Comparison of ENCODE assay signal across 11 cellular contexts in the genomic region with DNA sequence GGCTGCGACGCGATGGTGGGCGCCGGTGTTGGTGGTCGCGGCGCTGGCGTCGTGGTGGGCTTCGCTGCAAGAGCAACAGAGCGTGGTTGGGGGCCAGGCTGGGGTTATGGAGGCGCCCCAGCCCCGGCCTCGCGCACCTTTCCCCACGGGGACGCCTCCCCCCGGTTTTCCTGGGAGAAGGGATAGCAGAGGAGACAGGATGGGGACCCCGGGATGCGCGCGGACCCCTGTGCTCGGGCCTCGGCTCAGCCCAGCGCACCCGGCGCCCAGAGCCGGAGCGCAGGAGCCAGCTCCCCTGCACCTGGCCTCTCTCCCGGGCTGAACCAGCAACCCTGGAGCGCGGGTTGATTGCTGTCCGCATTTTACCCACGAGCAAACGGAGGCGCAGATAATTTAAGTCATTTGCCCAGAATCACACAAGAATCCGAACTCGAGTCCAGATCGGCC. TPM values are rescaled to one million over a fixed set of nuclear protein-coding genes. Genes with fewer than 3 reads are reported as not detected.
DNase-seq lines count a peak whose midpoint lies in the region; ATAC-seq, FAIRE-seq and TF ChIP-seq lines count a peak whose summit lies in the region.
"Had no signal": no experiment of that assay in that cellular context is flagged by ENCODE, and none has a peak within 500 bp of the region (broad histone marks: within the 10 kb centered on the region; RNA-seq: fewer than 3 reads in every experiment).

No MANE protein-coding gene starts in this region.

- no peak overlapping the region for H2BK12ac ChIP-seq in H1 (ENCODE audit: low read depth, low read length)

- no peaks in the 10 kb centered on the region for H3K79me2 ChIP-seq in H1 (ENCODE audit: control insufficient read depth in 1 of 2, insufficient read depth in 2 of 2, low read length in 2 of 2)
- H3K79me2 ChIP-seq in osteoblast (ENCODE audit: insufficient read depth, low read length), result no peaks in the 10 kb centered on the region

- H4K20me1 ChIP-seq in H1 (replicated peaks in 1 of 2; ENCODE audit: control insufficient read depth in 1 of 2, insufficient read depth in 2 of 2, low read length in 2 of 2) (peaks cover 0 to 10% of the 10 kb centered on the region in 2 experiments), osteoblast (ENCODE audit: insufficient read depth, low read length) (no peaks in the 10 kb centered on the region)

- peak overlapping the region; percentile 29; the same call in 1 of the 2 replicates for H4K8ac ChIP-seq in H1 (ENCODE audit: extremely low read depth, insufficient read depth, low read length)

- TF ChIP-seq POLR2A in H1 (IDR thresholded peaks at IDR 0.05; ENCODE audit: control extremely low read depth in 1 of 2, low read depth in 2 of 2, low read length in 2 of 2) (no peak), GM18505 (IDR thresholded peaks at IDR 0.05; ENCODE audit: borderline replicate concordance, extremely low read depth, insufficient read depth, insufficient read length) (no peak), adrenal gland (IDR thresholded peaks at IDR 0.05) (no peak)

- no peak overlapping the region for H3K4ac ChIP-seq in H1 (replicated peaks; ENCODE audit: insufficient read length, low read depth, low read length)

- no peaks in the 10 kb centered on the region for H3K27me3 Mint-ChIP-seq in CD8-positive, alpha-beta T cell (ENCODE audit: low read depth)

- FAIRE-seq in H1 (lab: Jason Lieb, UNC), result no peak
- FAIRE-seq: HTR-8/SVneo had no signal

- H3K9ac ChIP-seq in HUES6 (ENCODE audit: low read length), result no peak overlapping the region
- no peak overlapping the region for H3K9ac ChIP-seq in H1 (replicated peaks in 1 of 4; ENCODE audit: extremely low read depth in 1 of 4, low read depth in 3 of 4, low read length in 3 of 4)

- no peak overlapping the region for H2AK5ac ChIP-seq in H1 (ENCODE audit: low read depth, low read length)

- H2AFZ ChIP-seq in H1 (ENCODE audit: low read length), result 0 out of 2 replicates have a peak overlapping the region, but pooled peaks have one; percentile 8
- H2AFZ ChIP-seq in osteoblast (ENCODE audit: low read length), result no peak overlapping the region

- no peak for TF ChIP-seq RAD21 in H1 (IDR thresholded peaks at IDR 0.05 in 1 of 2, conservative IDR thresholded peaks at IDR 0.05 in 1 of 2; ENCODE audit: low read depth in 2 of 2, low read length in 2 of 2)

- no peak overlapping the region for H3K14ac ChIP-seq in H1 (ENCODE audit: insufficient read length)

- no peaks in the 10 kb centered on the region for H3K9me3 Mint-ChIP-seq in CD8-positive, alpha-beta T cell

- H2BK20ac ChIP-seq in H1 (ENCODE audit: low read length), result no peak overlapping the region

- no peak overlapping the region for H3K23ac ChIP-seq in H1 (ENCODE audit: insufficient read length)

- H3K23me2 ChIP-seq in H1 (ENCODE audit: low read depth, low read length), result peaks cover 14% of the 10 kb centered on the region

- POLR2A ChIA-PET in CD8-positive, alpha-beta T cell (lab: Charles Lee), result interaction anchor here (1.2 to 9.8 kb wide), 5 partner anchors 18 to 36 kb away, joined by 3 to 184 read pairs (median 7); no protein-coding TSS in a partner anchor
- POLR2A ChIA-PET in H1 (lab: Charles Lee; ENCODE audit: partially characterized antibody), result interaction anchor here (0.9 kb wide), 1 partner anchor 9 kb away, joined by 3 read pairs; no protein-coding TSS in a partner anchor

- peak overlapping the region; percentile 69 to 73 for H3K4me2 ChIP-seq in H1 (ENCODE audit: insufficient read depth in 1 of 2, low read depth in 2 of 2, low read length in 2 of 2)
- no peak overlapping the region for H3K4me2 ChIP-seq in osteoblast (ENCODE audit: insufficient read depth, low read length)

- H3K4me3 ChIP-seq in CD8-positive, alpha-beta T cell (ENCODE audit: low read depth, low read length), result peak overlapping the region; percentile 93
- peak overlapping the region; percentile 44; the same call in 1 of the 2 replicates for H3K4me3 ChIP-seq in HUES6 (ENCODE audit: low read depth, low read length)
- peak overlapping the region in 2 of 4 experiments; percentile 17 to 56; a peak in 7 of 8 replicates for H3K4me3 ChIP-seq in H1 (ENCODE audit: extremely low read depth in 1 of 4, insufficient read depth in 2 of 4, low read depth in 3 of 4, low read length in 4 of 4)
- H3K4me3 ChIP-seq in osteoblast (ENCODE audit: insufficient read depth, low read length), result no peak overlapping the region
- H3K4me3 ChIP-seq in adrenal gland, result peak overlapping the region in 1 of 4 donors; percentile 40

- peak overlapping the region; percentile 99 for H3K27ac Mint-ChIP-seq in CD8-positive, alpha-beta T cell

- H3K56ac ChIP-seq in H1 (replicated peaks; ENCODE audit: insufficient read length, low read depth, low read length), result no peak overlapping the region

- peaks cover 69% of the 10 kb centered on the region for H3K4me1 ChIP-seq in CD8-positive, alpha-beta T cell (ENCODE audit: insufficient read depth, low read length)
- peaks cover 10% of the 10 kb centered on the region for H3K4me1 ChIP-seq in HUES6 (ENCODE audit: control insufficient read depth, insufficient read depth, low read length)
- peaks cover 0 to 9% (median 4%) of the 10 kb centered on the region in 4 experiments; a peak in 5 of 7 replicates for H3K4me1 ChIP-seq in H1 (replicated peaks in 1 of 4; ENCODE audit: control insufficient read depth in 3 of 4, insufficient read depth in 4 of 4, low read length in 3 of 4)
- no peaks in the 10 kb centered on the region for H3K4me1 ChIP-seq in osteoblast (ENCODE audit: insufficient read depth, low read length)
- peaks cover 23 to 42% of the 10 kb centered on the region in 2 donors for H3K4me1 ChIP-seq in adrenal gland (replicated peaks in 1 of 2)

- ATAC-seq in CD8-positive, alpha-beta T cell, result no peak
- ATAC-seq in GM18505 (IDR thresholded peaks at IDR 0.05; ENCODE audit: unreplicated experiment), result no peak

- no peaks in the 10 kb centered on the region for H3K79me1 ChIP-seq in H1 (ENCODE audit: low read depth, low read length)

- TF ChIP-seq EP300 in H1 (IDR thresholded peaks at IDR 0.05; ENCODE audit: borderline replicate concordance in 1 of 2, low read depth in 2 of 2, low read length in 2 of 2), result no peak

- no peaks in the 10 kb centered on the region for H3K9me3 ChIP-seq in CD8-positive, alpha-beta T cell (ENCODE audit: low read length)
- H3K9me3 ChIP-seq in HUES6 (ENCODE audit: control insufficient read depth, insufficient read depth, low read depth, low read length) (no peaks in the 10 kb centered on the region), H1 (ENCODE audit: insufficient read depth in 2 of 2, low read depth in 1 of 2, low read length in 1 of 2) (no peaks in the 10 kb centered on the region; a peak in 1 of 4 replicates), osteoblast (ENCODE audit: low read depth, low read length) (no peaks in the 10 kb centered on the region), adrenal gland (replicated peaks in 1 of 3) (no peaks in the 10 kb centered on the region)

- no peak overlapping the region for H2BK15ac ChIP-seq in H1 (ENCODE audit: low read length)

- H3K4me1 Mint-ChIP-seq in CD8-positive, alpha-beta T cell (ENCODE audit: low read depth), result peaks cover 73% of the 10 kb centered on the region

- peaks cover 59% of the 10 kb centered on the region for H3K36me3 Mint-ChIP-seq in CD8-positive, alpha-beta T cell

- H3K27ac ChIP-seq in CD8-positive, alpha-beta T cell (ENCODE audit: low read depth, low read length), result peak overlapping the region; percentile 95
- no peak overlapping the region for H3K27ac ChIP-seq in HUES6 (ENCODE audit: low read depth, low read length)
- no peak overlapping the region for H3K27ac ChIP-seq in H1 (ENCODE audit: low read depth, low read length)
- no peak overlapping the region for H3K27ac ChIP-seq in osteoblast (ENCODE audit: low read depth, low read length)
- H3K27ac ChIP-seq in adrenal gland, result no peak overlapping the region

- no peak for TF ChIP-seq CTCF in CD8-positive, alpha-beta T cell (IDR thresholded peaks at IDR 0.05)
- TF ChIP-seq CTCF in H1 (IDR thresholded peaks at IDR 0.05; ENCODE audit: control extremely low read depth in 1 of 3, insufficient read depth in 1 of 3, low read depth in 1 of 3, low read length in 3 of 3) (no peak), osteoblast (IDR thresholded peaks at IDR 0.05; ENCODE audit: extremely low read depth, low read depth, low read length) (no peak), GM10266 (IDR thresholded peaks at IDR 0.05; ENCODE audit: control insufficient read depth, insufficient read depth, low read depth, missing control alignments) (no peak), adrenal gland (IDR thresholded peaks at IDR 0.05) (no peak)

- peak overlapping the region; percentile 95 for H3K4me3 Mint-ChIP-seq in CD8-positive, alpha-beta T cell

- H3K27me3 ChIP-seq in CD8-positive, alpha-beta T cell (ENCODE audit: insufficient read depth, low read length), result no peaks in the 10 kb centered on the region
- H3K27me3 ChIP-seq in HUES6 (ENCODE audit: control insufficient read depth, insufficient read depth, low read length) (peaks cover 74% of the 10 kb centered on the region), H1 (replicated peaks in 1 of 4; ENCODE audit: control insufficient read depth in 3 of 4, extremely low read depth in 1 of 4, insufficient read depth in 3 of 4, low read length in 3 of 4) (peaks cover 34 to 53% (median 49%) of the 10 kb centered on the region in 4 experiments), osteoblast (ENCODE audit: insufficient read depth, low read length) (peaks cover 74% of the 10 kb centered on the region), adrenal gland (peaks cover 49% of the 10 kb centered on the region)

- peaks cover 12% of the 10 kb centered on the region for H3K36me3 ChIP-seq in CD8-positive, alpha-beta T cell (ENCODE audit: insufficient read depth, low read length)
- no peaks in the 10 kb centered on the region for H3K36me3 ChIP-seq in HUES6 (ENCODE audit: control insufficient read depth, insufficient read depth, low read length)
- peaks cover 0 to 8% (median 0%) of the 10 kb centered on the region in 4 experiments; a peak in 1 of 8 replicates for H3K36me3 ChIP-seq in H1 (ENCODE audit: control insufficient read depth in 2 of 4, insufficient read depth in 4 of 4, low read length in 3 of 4)
- no peaks in the 10 kb centered on the region for H3K36me3 ChIP-seq in osteoblast (ENCODE audit: insufficient read depth, low read length)
- no peaks in the 10 kb centered on the region for H3K36me3 ChIP-seq in adrenal gland (replicated peaks in 1 of 2)

- intact Hi-C loops in CD8-positive, alpha-beta T cell (cut with DNase I, micrococcal nuclease), result loop anchor here (2.0 to 10.0 kb wide), 6 partner anchors 35 to 755 kb away; partner anchors contain the start of genes CHMP3 (in 1 of the 2), KDM3A (in 1 of the 2) and RNF103 (in 1 of the 2)
- intact Hi-C loops in adrenal gland (cut with DNase I), result no loop called here

- H2BK5ac ChIP-seq in H1 (ENCODE audit: low read depth, low read length), result no peak overlapping the region

- no peak overlapping the region for H4K91ac ChIP-seq in H1 (replicated peaks; ENCODE audit: insufficient read length, low read length)

- H3K18ac ChIP-seq in H1 (ENCODE audit: extremely low read depth, low read length), result no peak overlapping the region

- DNase-seq in CD8-positive, alpha-beta T cell, result peak in 1 of 7 experiments; percentile 66
- no peak for DNase-seq in H1 (ENCODE audit: low read depth in 1 of 2, low spot score in 2 of 2)
- peak; percentile 29 for DNase-seq in osteoblast (ENCODE audit: insufficient read length, low spot score, missing footprints)
- no peak for DNase-seq in GM10266 (ENCODE audit: extremely low spot score)
- DNase-seq in SW480 (ENCODE audit: low spot score), result no peak
- no peak for DNase-seq in adrenal gland
- DNase-seq: activated gamma-delta T cell, NCI-H1694 treated with DMSO at 0.1 percent for 48 hours had no signal

- CTCF ChIA-PET in CD8-positive, alpha-beta T cell (lab: Charles Lee), result interaction anchor here (0.7 to 9.0 kb wide), 8 partner anchors 7 to 60 kb away, joined by 3 to 105 read pairs (median 4); no protein-coding TSS in a partner anchor
- CTCF ChIA-PET in H1 (lab: Charles Lee; ENCODE audit: partially characterized antibody), result no interaction called here

- 32% methylated on average over 22 of the region's 40 CpGs; no CpG with 5 or more reads in 1 of the 2 experiments for WGBS in H1 (ENCODE audit: extremely low coverage in 1 of 2, insufficient coverage in 1 of 2, insufficient read length in 1 of 2, insufficient replicate concordance in 2 of 2, low coverage in 1 of 2, low lambda C conversion rate in 2 of 2, missing lambda C conversion rate in 1 of 2), 2 experiments
- 9 to 30% (median 19%) methylated on average over 3 to 40 of the region's 40 CpGs for WGBS in adrenal gland, 4 donors

- H2BK120ac ChIP-seq in H1 (replicated peaks; ENCODE audit: low read depth, low read length), result no peak overlapping the region

- H4K5ac ChIP-seq in H1 (ENCODE audit: insufficient read length, low read depth, low read length), result no peak overlapping the region

RNA-seq across cellular contexts. Expression of gene CD8A, which starts 1.0 kb away (rescaled TPM):
- 100 to 1,000 TPM; 502 to 503 TPM for total RNA-seq in CD8-positive, alpha-beta T cell
- 0.39 and 0.48 TPM in 2 replicates for total RNA-seq in H1 (2021; fragmentation: NEBNext Ultra II Directional; extraction: Animal tissue kit (Norgen Biotek cat#: 25700))
- polyA plus RNA-seq in H1 (2011; rRNA removed), result 0.14 and 0.20 TPM in 2 replicates
- 0.17 TPM for polyA plus RNA-seq in H1 (2011; cell fraction: cytosol; rRNA removed)
- 0.31 TPM for polyA plus RNA-seq in H1 (2011; cell fraction: nucleus; rRNA removed)
- 0.15 to 0.27 TPM (median 0.16 TPM) in 4 replicates for polyA plus RNA-seq in H1 (2012, experiment 1 of 2)
- polyA plus RNA-seq in H1 (2012, experiment 2 of 2), result 0.09 TPM
- 0.55 TPM for polyA plus RNA-seq in H1 (2013, experiment 1 of 2)
- 0.64 TPM for polyA plus RNA-seq in H1 (2013, experiment 2 of 2)
- polyA minus RNA-seq in H1 (2011; rRNA and poly(A)+ RNA removed), result not detected in 2 replicates
- polyA minus RNA-seq in H1 (2011; cell fraction: cytosol; rRNA and poly(A)+ RNA removed), result not detected
- not detected for polyA minus RNA-seq in H1 (2011; cell fraction: nucleus; rRNA and poly(A)+ RNA removed)
- not detected in 2 replicates for total RNA-seq in osteoblast
- 1 to 10 TPM; 1.1 to 4.4 (median 1.7) TPM for total RNA-seq in adrenal gland
- 1 to 10 TPM; 1.9 to 3.5 (median 2.2) TPM for polyA plus RNA-seq in adrenal gland

Comparison
In these comparisons a context has a peak if more than half of its experiments do, and no peak if none do; other contexts are left out.
1. RNA of gene CD8A, which starts 1.0 kb away (total RNA-seq): 502 to 503 TPM in CD8-positive, alpha-beta T cell; 1.1 to 4.4 TPM in adrenal gland, 0.39 to 0.48 TPM in H1 and not detected in osteoblast; every median in the first group is over 10 times any median in the second.
2. intact Hi-C loops: an anchor here in CD8-positive, alpha-beta T cell (2.0 to 10.0 kb wide); none called in adrenal gland.